In the genomic region with DNA sequence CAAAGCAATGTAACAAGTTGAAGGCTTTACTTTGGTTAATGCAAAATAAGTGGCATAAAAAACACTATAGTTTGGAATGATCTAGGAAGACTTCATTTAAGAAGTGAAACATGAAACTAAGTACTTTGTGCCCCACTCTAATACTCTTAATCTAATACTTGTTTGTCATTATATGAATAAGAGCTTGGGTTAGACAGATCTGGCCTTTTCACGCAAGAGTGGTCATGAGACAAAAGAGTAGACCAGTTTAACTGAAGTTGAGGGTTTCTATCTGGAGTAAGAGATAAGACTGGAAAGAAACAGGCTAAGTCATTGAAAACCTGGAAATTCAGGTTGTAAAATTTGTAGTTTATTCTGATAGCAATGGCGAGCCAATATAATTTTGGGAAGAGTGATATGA, we compare ENCODE assay signal across 15 cellular contexts. TPM values are rescaled to one million over a fixed set of nuclear protein-coding genes. Genes with fewer than 3 reads are reported as not detected.
DNase-seq lines count a peak whose midpoint lies in the region; ATAC-seq and TF ChIP-seq lines count a peak whose summit lies in the region.
"Had no signal": no experiment of that assay in that cellular context is flagged by ENCODE, and none has a peak within 500 bp of the region (broad histone marks: within the 10 kb centered on the region; RNA-seq: fewer than 3 reads in every experiment).

No MANE protein-coding gene starts in this region.

- H3K4me1 ChIP-seq in body of pancreas: peaks cover 17% of the 10 kb centered on the region

- no peak for DNase-seq in central memory CD8-positive, alpha-beta T cell (ENCODE audit: low spot score in 2 of 2)
- DNase-seq in retina (no peak), NK-92 (lab: John Stamatoyannopoulos, UW; ENCODE audit: unreplicated experiment) (no peak), body of pancreas (no peak)
- DNase-seq: aorta; endodermal cell; HFFc6; NCI-H1417 treated with DMSO at 0.1 percent for 48 hours; pancreas; stimulated activated naive CD8-positive, alpha-beta T cell treated with anti-CD3 and anti-CD28 coated beads, Interleukin-15, Interleukin-2, amounts not matched to agents 100 U/mL and 50 U/mL, for 24 hours had no signal

- H3K4me3 ChIP-seq in body of pancreas: no peak overlapping the region
- H3K4me3 ChIP-seq: hepatocyte, pancreas had no signal

- ATAC-seq in GM18499 (IDR thresholded peaks at IDR 0.05; ENCODE audit: insufficient read depth, unreplicated experiment): peak; percentile 41
- ATAC-seq in GM21423 (IDR thresholded peaks at IDR 0.05; ENCODE audit: unreplicated experiment): peak; percentile 45
- peak; percentile 43 for ATAC-seq in HG03442 (IDR thresholded peaks at IDR 0.05; ENCODE audit: unreplicated experiment)
- no peak for ATAC-seq in central memory CD8-positive, alpha-beta T cell (replicated peaks; ENCODE audit: extremely low read depth, poor library complexity, severe bottlenecking)
- ATAC-seq in GM18505 (IDR thresholded peaks at IDR 0.05; ENCODE audit: unreplicated experiment): no peak
- no peak for ATAC-seq in body of pancreas
- ATAC-seq: pancreas; stimulated activated naive CD8-positive, alpha-beta T cell treated with anti-CD3 and anti-CD28 coated beads, Interleukin-15, Interleukin-2, amounts not matched to agents 100 U/mL and 50 U/mL, for 24 hours had no signal

- H3K27me3 Mint-ChIP-seq in central memory CD8-positive, alpha-beta T cell: no peaks in the 10 kb centered on the region

- TF ChIP-seq CTCF in body of pancreas (IDR thresholded peaks at IDR 0.05): no peak

- no peak overlapping the region for H3K27ac ChIP-seq in body of pancreas
- H3K27ac ChIP-seq: hepatocyte, pancreas had no signal

- H3K9me3 Mint-ChIP-seq in central memory CD8-positive, alpha-beta T cell: no peaks in the 10 kb centered on the region
- H3K9me3 Mint-ChIP-seq: endodermal cell, HFFc6 had no signal

- 32 to 54% methylated on average over 2 of the region's 2 CpGs for WGBS in body of pancreas, 2 donors

- intact Hi-C loops in body of pancreas (cut with DNase I): no loop called here

- no peaks in the 10 kb centered on the region for H3K27me3 ChIP-seq in body of pancreas
- H3K27me3 ChIP-seq: hepatocyte, pancreas had no signal

- no peaks in the 10 kb centered on the region for H3K9me3 ChIP-seq in body of pancreas
- H3K9me3 ChIP-seq: pancreas had no signal

- H3K36me3 ChIP-seq in body of pancreas (replicated peaks in 1 of 2; ENCODE audit: insufficient read depth in 1 of 2, low read depth in 2 of 2): no peaks in the 10 kb centered on the region
- H3K36me3 ChIP-seq: pancreas had no signal

- H3K27ac Mint-ChIP-seq in central memory CD8-positive, alpha-beta T cell (ENCODE audit: low read depth): peak overlapping the region; percentile 35
- H3K27ac Mint-ChIP-seq: endodermal cell, HFFc6 had no signal

- peaks cover 55% of the 10 kb centered on the region for H3K4me1 Mint-ChIP-seq in central memory CD8-positive, alpha-beta T cell

- peaks cover 25% of the 10 kb centered on the region for H3K36me3 Mint-ChIP-seq in central memory CD8-positive, alpha-beta T cell (ENCODE audit: insufficient read depth)

- TF ChIP-seq POLR2A in GM18505 (IDR thresholded peaks at IDR 0.05; ENCODE audit: borderline replicate concordance, extremely low read depth, insufficient read depth, insufficient read length) (no peak), body of pancreas (IDR thresholded peaks at IDR 0.05) (no peak)

- no peak overlapping the region for H3K4me3 Mint-ChIP-seq in central memory CD8-positive, alpha-beta T cell
- H3K4me3 Mint-ChIP-seq: endodermal cell, HFFc6 had no signal

RNA-seq across cellular contexts. Expression of a gene that starts 2.8 kb away (rescaled TPM):
- 10 to 100 TPM; 11.4 to 12.9 TPM for total RNA-seq in body of pancreas

Comparison
In these comparisons a context has a peak if more than half of its experiments do, and no peak if none do; other contexts are left out.
1. ATAC-seq: peak in GM18499 (single experiment), GM21423 (single experiment) and HG03442 (single experiment); none in central memory CD8-positive, alpha-beta T cell (single experiment), GM18505 (single experiment) and body of pancreas (single experiment).